ENCODE assay signal across 16 cellular contexts in the genomic region with DNA sequence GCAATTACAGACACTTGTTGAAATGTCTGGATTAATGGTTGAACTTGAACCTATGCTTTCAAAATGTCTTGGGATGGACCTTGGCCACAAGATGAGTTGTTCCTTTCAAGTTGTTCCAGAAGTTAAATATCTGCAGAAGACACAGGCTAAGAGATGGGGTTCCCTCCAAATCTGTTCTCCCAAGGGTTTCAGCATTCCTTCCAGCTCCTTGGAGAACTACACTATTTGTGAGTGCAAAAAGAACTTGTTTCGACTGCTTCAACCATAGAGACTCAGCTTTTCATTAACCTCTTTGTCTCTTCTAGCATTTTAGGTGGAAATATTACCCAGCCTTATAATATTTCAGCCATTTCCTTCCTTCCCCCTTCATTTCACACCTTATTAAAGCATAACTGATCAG.
"Had no signal": no experiment of that assay in that cellular context is flagged by ENCODE, and none has a peak within 500 bp of the region (broad histone marks: within the 10 kb centered on the region; RNA-seq: fewer than 3 reads in every experiment).

No MANE protein-coding gene starts in this region.

- H3K27ac ChIP-seq: gastrocnemius medialis, pancreas, SJCRH30, spleen, upper lobe of left lung had no signal

- H3K36me3 ChIP-seq: gastrocnemius medialis, heart left ventricle, pancreas, SJCRH30, spleen, upper lobe of left lung had no signal

- DNase-seq: activated CD4-positive, alpha-beta T cell treated with anti-CD3 and anti-CD28 coated beads, Interleukin-2, amount 10 ng/mL, durations not matched to agents 7 days and 5 days; activated CD8-positive, alpha-beta T cell treated with anti-CD3 and anti-CD28 coated beads, Interleukin-2, amount 10 ng/mL, durations not matched to agents 7 days and 5 days; activated naive CD4-positive, alpha-beta T cell treated with anti-CD3 and anti-CD28 coated beads, Interleukin-2, amount 10 ng/mL, durations not matched to agents 7 days and 5 days; activated T-cell treated with anti-CD3 and anti-CD28 coated beads, Interleukin-2, amount 50 U/mL, for 24 hours; dermis blood vessel endothelial cell; gastrocnemius medialis; heart left ventricle; immature natural killer cell; kidney glomerular epithelial cell; mesendoderm; naive thymus-derived CD4-positive, alpha-beta T cell; pancreas; SJCRH30; spleen; stimulated activated naive B cell treated with anti-CD40 and anti-IgM and Interleukin-4, amounts not matched to agents 10 μg/mL and 1 μg/mL and 100 μg/mL, for 72 hours; upper lobe of left lung had no signal

- H3K4me3 ChIP-seq: gastrocnemius medialis, heart left ventricle, pancreas, SJCRH30, spleen, upper lobe of left lung had no signal

- H3K4me1 ChIP-seq: pancreas, spleen, upper lobe of left lung had no signal

- H3K9me3 ChIP-seq: gastrocnemius medialis, heart left ventricle, pancreas, SJCRH30, upper lobe of left lung had no signal

- ATAC-seq: activated CD8-positive, alpha-beta T cell treated with anti-CD3 and anti-CD28 coated beads, Interleukin-2, amount 10 ng/mL, durations not matched to agents 7 days and 5 days; gastrocnemius medialis; heart left ventricle; naive thymus-derived CD4-positive, alpha-beta T cell; stimulated activated naive B cell treated with anti-CD40 and anti-IgM and Interleukin-4, amounts not matched to agents 10 μg/mL and 1 μg/mL and 100 μg/mL, for 72 hours had no signal

- H3K27me3 ChIP-seq: gastrocnemius medialis, heart left ventricle, pancreas, SJCRH30, upper lobe of left lung had no signal
